8 cellular contexts compared by ENCODE assay signal in the genomic region with DNA sequence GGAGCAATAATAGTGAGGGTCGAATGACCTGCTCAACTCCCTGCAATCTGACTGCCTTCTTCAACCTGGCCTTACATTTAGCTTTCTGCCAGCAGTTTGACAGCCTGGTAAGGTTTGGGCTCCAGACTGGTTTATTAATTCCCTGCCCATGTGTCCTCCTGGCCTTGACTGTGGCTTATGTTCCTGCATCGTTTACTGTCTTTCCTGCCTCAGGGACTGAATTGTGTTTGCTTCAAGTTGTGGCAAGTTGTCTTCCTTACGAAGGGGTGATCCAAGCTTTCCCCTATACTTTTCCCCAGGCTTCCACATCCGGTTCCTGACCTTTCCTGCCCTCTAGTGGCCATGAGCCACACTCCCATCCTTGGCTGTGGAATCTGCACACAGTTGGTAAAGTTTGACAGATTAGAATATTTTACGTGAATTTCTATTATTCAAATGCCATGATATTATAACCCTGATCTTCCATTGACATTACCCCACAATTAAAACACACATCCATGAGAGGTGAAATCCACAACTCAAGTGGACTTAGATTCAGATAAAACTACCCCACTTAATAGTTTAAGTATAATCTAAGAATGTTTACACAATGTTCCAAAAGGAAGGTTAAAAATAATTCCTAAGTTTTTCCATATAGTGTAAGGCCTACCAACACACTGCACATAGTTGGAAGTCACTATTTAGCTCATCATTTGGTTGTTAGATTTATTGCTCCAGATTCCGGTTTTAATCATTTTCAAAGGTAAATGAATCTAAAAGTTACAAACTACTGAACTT.
DNase-seq lines count a peak whose midpoint lies in the region; ATAC-seq and TF ChIP-seq lines count a peak whose summit lies in the region.

No MANE protein-coding gene starts in this region.

- H3K9me3 Mint-ChIP-seq in activated CD4-positive, alpha-beta T cell treated with anti-CD3 and anti-CD28 coated beads, Interleukin-2, amount 10 ng/mL, durations not matched to agents 7 days and 5 days = no peaks in the 10 kb centered on the region
- H3K9me3 Mint-ChIP-seq in activated CD8-positive, alpha-beta memory T cell treated with anti-CD3 and anti-CD28 coated beads, Interleukin-2, amount 10 ng/mL, durations not matched to agents 7 days and 5 days (ENCODE audit: low read depth) = no peaks in the 10 kb centered on the region

- peak; percentile 71 to 79 for ATAC-seq in left cardiac atrium
- peak; percentile 56 to 66 for ATAC-seq in gastrocnemius medialis
- ATAC-seq in HG02763 (IDR thresholded peaks at IDR 0.05; ENCODE audit: unreplicated experiment) = no peak
- ATAC-seq in activated CD8-positive, alpha-beta memory T cell treated with anti-CD3 and anti-CD28 coated beads, Interleukin-2, amount 10 ng/mL, durations not matched to agents 7 days and 5 days = no peak

- no peak overlapping the region for H3K4me3 ChIP-seq in MG63
- peak overlapping the region; percentile 5 to 39 (median 24) for H3K4me3 ChIP-seq in gastrocnemius medialis

- H3K27ac ChIP-seq in VCaP (no peak overlapping the region), gastrocnemius medialis (peak overlapping the region; percentile 86 to 97 (median 90))

- H3K36me3 ChIP-seq in MG63 = no peaks in the 10 kb centered on the region
- H3K36me3 ChIP-seq in gastrocnemius medialis = no peaks in the 10 kb centered on the region

- no peaks in the 10 kb centered on the region for H3K36me3 Mint-ChIP-seq in activated CD4-positive, alpha-beta T cell treated with anti-CD3 and anti-CD28 coated beads, Interleukin-2, amount 10 ng/mL, durations not matched to agents 7 days and 5 days (ENCODE audit: low read depth)
- no peaks in the 10 kb centered on the region for H3K36me3 Mint-ChIP-seq in activated CD8-positive, alpha-beta memory T cell treated with anti-CD3 and anti-CD28 coated beads, Interleukin-2, amount 10 ng/mL, durations not matched to agents 7 days and 5 days

- intact Hi-C loops in left cardiac atrium (cut with DNase I) (no loop called here), gastrocnemius medialis (cut with DNase I; ENCODE audit: low total_unique reads) (loop anchor here (2.0 to 5.0 kb wide), 2 partner anchors 29 to 50 kb away; no protein-coding TSS in a partner anchor)

- CTCF ChIA-PET in activated CD4-positive, alpha-beta T cell treated with anti-CD3 and anti-CD28 coated beads, Interleukin-2, amount 10 ng/mL, durations not matched to agents 7 days and 5 days (lab: Charles Lee) = interaction anchor here (1.0 kb wide), 1 partner anchor 30 kb away, joined by 3 read pairs; no protein-coding TSS in a partner anchor
- CTCF ChIA-PET in activated CD8-positive, alpha-beta memory T cell treated with anti-CD3 and anti-CD28 coated beads, Interleukin-2, amount 10 ng/mL, durations not matched to agents 7 days and 5 days (lab: Charles Lee) = interaction anchor here (1.0 kb wide), 1 partner anchor 20 kb away, joined by 3 read pairs; no protein-coding TSS in a partner anchor

- no peaks in the 10 kb centered on the region for H3K9me3 ChIP-seq in MG63
- no peaks in the 10 kb centered on the region for H3K9me3 ChIP-seq in gastrocnemius medialis

- H3K4me1 Mint-ChIP-seq in activated CD4-positive, alpha-beta T cell treated with anti-CD3 and anti-CD28 coated beads, Interleukin-2, amount 10 ng/mL, durations not matched to agents 7 days and 5 days = peaks cover 12% of the 10 kb centered on the region
- H3K4me1 Mint-ChIP-seq in activated CD8-positive, alpha-beta memory T cell treated with anti-CD3 and anti-CD28 coated beads, Interleukin-2, amount 10 ng/mL, durations not matched to agents 7 days and 5 days = peaks cover 10% of the 10 kb centered on the region

- TF ChIP-seq CTCF in VCaP (conservative IDR thresholded peaks at IDR 0.05) = peak; percentile 89
- peak; percentile 75 to 86 (median 80) for TF ChIP-seq CTCF in gastrocnemius medialis (IDR thresholded peaks at IDR 0.05 in 4 of 5, conservative IDR thresholded peaks at IDR 0.05 in 1 of 5)

- no peak overlapping the region for H3K27ac Mint-ChIP-seq in activated CD4-positive, alpha-beta T cell treated with anti-CD3 and anti-CD28 coated beads, Interleukin-2, amount 10 ng/mL, durations not matched to agents 7 days and 5 days
- no peak overlapping the region for H3K27ac Mint-ChIP-seq in activated CD8-positive, alpha-beta memory T cell treated with anti-CD3 and anti-CD28 coated beads, Interleukin-2, amount 10 ng/mL, durations not matched to agents 7 days and 5 days

- peak; percentile 10 to 30 for DNase-seq in activated CD4-positive, alpha-beta T cell treated with anti-CD3 and anti-CD28 coated beads, Interleukin-2, amount 50 U/mL, for 48 hours
- no peak for DNase-seq in activated CD4-positive, alpha-beta T cell treated with anti-CD3 and anti-CD28 coated beads, Interleukin-2, amount 10 ng/mL, durations not matched to agents 7 days and 5 days
- peak; percentile 66 for DNase-seq in MG63
- DNase-seq in left cardiac atrium = peak; percentile 43
- DNase-seq in gastrocnemius medialis = peak; percentile 55 to 70
- DNase-seq in activated CD8-positive, alpha-beta memory T cell treated with anti-CD3 and anti-CD28 coated beads, Interleukin-2, amount 10 ng/mL, durations not matched to agents 7 days and 5 days = no peak

- POLR2A ChIA-PET in activated CD4-positive, alpha-beta T cell treated with anti-CD3 and anti-CD28 coated beads, Interleukin-2, amount 10 ng/mL, durations not matched to agents 7 days and 5 days (lab: Charles Lee) = no interaction called here

- H3K4me3 Mint-ChIP-seq in activated CD4-positive, alpha-beta T cell treated with anti-CD3 and anti-CD28 coated beads, Interleukin-2, amount 10 ng/mL, durations not matched to agents 7 days and 5 days = no peak overlapping the region
- no peak overlapping the region for H3K4me3 Mint-ChIP-seq in activated CD8-positive, alpha-beta memory T cell treated with anti-CD3 and anti-CD28 coated beads, Interleukin-2, amount 10 ng/mL, durations not matched to agents 7 days and 5 days

- peaks cover 56 to 74% of the 10 kb centered on the region in 2 donors for H3K4me1 ChIP-seq in gastrocnemius medialis

- in situ Hi-C loops in gastrocnemius medialis (cut with MboI; ENCODE audit: low sequenced_read_pairs in 4 of 4) = no loop called here

- H3K27me3 Mint-ChIP-seq in activated CD4-positive, alpha-beta T cell treated with anti-CD3 and anti-CD28 coated beads, Interleukin-2, amount 10 ng/mL, durations not matched to agents 7 days and 5 days = no peaks in the 10 kb centered on the region
- no peaks in the 10 kb centered on the region for H3K27me3 Mint-ChIP-seq in activated CD8-positive, alpha-beta memory T cell treated with anti-CD3 and anti-CD28 coated beads, Interleukin-2, amount 10 ng/mL, durations not matched to agents 7 days and 5 days

- H3K27me3 ChIP-seq in MG63 (no peaks in the 10 kb centered on the region), gastrocnemius medialis (no peaks in the 10 kb centered on the region)

- no peak for TF ChIP-seq POLR2A in gastrocnemius medialis (IDR thresholded peaks at IDR 0.05)

Comparison
In these comparisons a context has a peak if more than half of its experiments do, and no peak if none do; other contexts are left out.
1. DNase-seq: peak in activated CD4-positive, alpha-beta T cell treated with anti-CD3 and anti-CD28 coated beads, Interleukin-2, amount 50 U/mL, for 48 hours (2 of 2), MG63 (single experiment), left cardiac atrium (single experiment) and gastrocnemius medialis (2 of 2); none in activated CD4-positive, alpha-beta T cell treated with anti-CD3 and anti-CD28 coated beads, Interleukin-2, amount 10 ng/mL, durations not matched to agents 7 days and 5 days (single experiment) and activated CD8-positive, alpha-beta memory T cell treated with anti-CD3 and anti-CD28 coated beads, Interleukin-2, amount 10 ng/mL, durations not matched to agents 7 days and 5 days (single experiment).
2. ATAC-seq: peak in left cardiac atrium (2 of 2) and gastrocnemius medialis (2 of 2); none in HG02763 (single experiment) and activated CD8-positive, alpha-beta memory T cell treated with anti-CD3 and anti-CD28 coated beads, Interleukin-2, amount 10 ng/mL, durations not matched to agents 7 days and 5 days (single experiment).